15 cellular contexts compared by ENCODE assay signal in genomic region chr12:62736596-62736995, GRCh38.
"Had no signal": no experiment of that assay in that cellular context is flagged by ENCODE, and none has a peak within 500 bp of the region (broad histone marks: within the 10 kb centered on the region; RNA-seq: fewer than 3 reads in every experiment).

No MANE protein-coding gene starts in this region.

- H3K27me3 Mint-ChIP-seq: activated CD4-positive, alpha-beta memory T cell treated with anti-CD3 and anti-CD28 coated beads, Interleukin-2, amount 10 ng/mL, durations not matched to agents 7 days and 5 days; activated CD8-positive, alpha-beta memory T cell treated with anti-CD3 and anti-CD28 coated beads, Interleukin-2, amount 10 ng/mL, durations not matched to agents 7 days and 5 days; activated naive CD8-positive, alpha-beta T cell treated with anti-CD3 and anti-CD28 coated beads for 36 hours; activated T-helper 17 cell treated with anti-CD3 and anti-CD28 coated beads, Interleukin-2, amount 50 U/mL, for 72 hours; progenitor cell of endocrine pancreas; stimulated activated naive CD8-positive, alpha-beta T cell treated with anti-CD3 and anti-CD28 coated beads, Interleukin-15, amount 100 ng/mL, for 72 hours had no signal

- H3K27ac Mint-ChIP-seq: activated CD4-positive, alpha-beta memory T cell treated with anti-CD3 and anti-CD28 coated beads, Interleukin-2, amount 10 ng/mL, durations not matched to agents 7 days and 5 days; activated CD8-positive, alpha-beta memory T cell treated with anti-CD3 and anti-CD28 coated beads, Interleukin-2, amount 10 ng/mL, durations not matched to agents 7 days and 5 days; activated naive CD8-positive, alpha-beta T cell treated with anti-CD3 and anti-CD28 coated beads for 36 hours; progenitor cell of endocrine pancreas; stimulated activated naive CD8-positive, alpha-beta T cell treated with anti-CD3 and anti-CD28 coated beads, Interleukin-15, amount 100 ng/mL, for 72 hours; WTC11 had no signal

- DNase-seq: activated CD4-positive, alpha-beta memory T cell treated with anti-CD3 and anti-CD28 coated beads, Interleukin-2, amount 10 ng/mL, durations not matched to agents 7 days and 5 days; activated CD4-positive, alpha-beta T cell treated with anti-CD3 and anti-CD28 coated beads for 4 hours; activated CD8-positive, alpha-beta memory T cell treated with anti-CD3 and anti-CD28 coated beads, Interleukin-2, amount 10 ng/mL, durations not matched to agents 7 days and 5 days; activated naive CD4-positive, alpha-beta T cell; activated naive CD8-positive, alpha-beta T cell treated with anti-CD3 and anti-CD28 coated beads for 36 hours; brain microvascular endothelial cell; heart right ventricle; left ventricle myocardium inferior; right cardiac atrium; stimulated activated CD4-positive, alpha-beta T cell treated with anti-CD3 and anti-CD28 coated beads, Interleukin-2, amount 100 ng/mL, for 48 hours; stimulated activated naive CD8-positive, alpha-beta T cell treated with anti-CD3 and anti-CD28 coated beads, Interleukin-15, amount 100 ng/mL, for 72 hours; transverse colon had no signal

- H3K4me3 Mint-ChIP-seq: activated CD4-positive, alpha-beta memory T cell treated with anti-CD3 and anti-CD28 coated beads, Interleukin-2, amount 10 ng/mL, durations not matched to agents 7 days and 5 days; activated CD8-positive, alpha-beta memory T cell treated with anti-CD3 and anti-CD28 coated beads, Interleukin-2, amount 10 ng/mL, durations not matched to agents 7 days and 5 days; activated naive CD8-positive, alpha-beta T cell treated with anti-CD3 and anti-CD28 coated beads for 36 hours; activated T-helper 17 cell treated with anti-CD3 and anti-CD28 coated beads, Interleukin-2, amount 50 U/mL, for 72 hours; stimulated activated naive CD8-positive, alpha-beta T cell treated with anti-CD3 and anti-CD28 coated beads, Interleukin-15, amount 100 ng/mL, for 72 hours; WTC11 had no signal

- H3K9me3 Mint-ChIP-seq: activated CD4-positive, alpha-beta memory T cell treated with anti-CD3 and anti-CD28 coated beads, Interleukin-2, amount 10 ng/mL, durations not matched to agents 7 days and 5 days; activated naive CD8-positive, alpha-beta T cell treated with anti-CD3 and anti-CD28 coated beads for 36 hours; activated T-helper 17 cell treated with anti-CD3 and anti-CD28 coated beads, Interleukin-2, amount 50 U/mL, for 72 hours; stimulated activated naive CD8-positive, alpha-beta T cell treated with anti-CD3 and anti-CD28 coated beads, Interleukin-15, amount 100 ng/mL, for 72 hours; WTC11 had no signal

- H3K36me3 Mint-ChIP-seq: activated CD8-positive, alpha-beta memory T cell treated with anti-CD3 and anti-CD28 coated beads, Interleukin-2, amount 10 ng/mL, durations not matched to agents 7 days and 5 days; activated naive CD8-positive, alpha-beta T cell treated with anti-CD3 and anti-CD28 coated beads for 36 hours had no signal
